Comparison of ENCODE assay signal across 8 cellular contexts in the genomic region with DNA sequence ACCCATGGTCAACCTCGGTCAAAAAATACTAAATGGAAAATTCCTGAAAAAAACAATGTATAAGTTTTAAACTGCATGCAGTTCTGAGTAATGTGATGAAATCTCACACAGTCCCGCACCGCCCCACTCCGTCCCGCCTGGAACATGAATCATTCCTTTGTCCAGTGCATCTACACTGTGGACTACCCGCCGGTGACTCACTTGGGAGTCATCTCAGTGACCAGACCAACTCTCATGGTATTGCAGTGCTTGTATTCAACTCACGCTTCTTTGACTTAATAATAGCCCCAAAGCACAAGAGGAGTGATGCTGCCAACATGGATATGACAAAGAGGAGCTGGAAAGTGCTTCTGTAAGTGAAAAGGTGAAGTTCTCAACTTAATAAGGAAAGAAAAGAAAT. TPM values are rescaled to one million over a fixed set of nuclear protein-coding genes. Genes with fewer than 3 reads are reported as not detected.
DNase-seq lines count a peak whose midpoint lies in the region; ATAC-seq and TF ChIP-seq lines count a peak whose summit lies in the region.

No MANE protein-coding gene starts in this region.

- H3K9me2 ChIP-seq in MM.1S (replicated peaks; ENCODE audit: insufficient read depth, low read length) = no peaks in the 10 kb centered on the region

- no peaks in the 10 kb centered on the region for H3K9me3 Mint-ChIP-seq in activated T-helper 17 cell treated with anti-CD3 and anti-CD28 coated beads, Interleukin-2, amount 50 U/mL, for 72 hours

- DNase-seq in HAP-1 (ENCODE audit: low spot score in 2 of 2) = peak; percentile 15 to 53
- peak; percentile 79 to 90 (median 86) for DNase-seq in right cardiac atrium
- DNase-seq in activated effector memory CD4-positive, alpha-beta T cell treated with Interleukin-2 at 50 U/mL for 16 hours = no peak
- no peak for DNase-seq in MM.1S
- no peak for DNase-seq in stimulated activated CD4-positive, alpha-beta T cell treated with anti-CD3 and anti-CD28 coated beads, Interleukin-4, amount 100 ng/mL, for 24 hours

- no peaks in the 10 kb centered on the region for H3K36me3 Mint-ChIP-seq in activated T-helper 17 cell treated with anti-CD3 and anti-CD28 coated beads, Interleukin-2, amount 50 U/mL, for 72 hours (ENCODE audit: low read depth)

- H3K4me3 ChIP-seq in HAP-1 (no peak overlapping the region), right cardiac atrium (ENCODE audit: low read length) (no peak overlapping the region), skeletal muscle satellite cell (ENCODE audit: low read length) (peak overlapping the region; percentile 42), MM.1S (ENCODE audit: low read length) (no peak overlapping the region)

- peaks cover 5% of the 10 kb centered on the region for H3K27me3 Mint-ChIP-seq in activated T-helper 17 cell treated with anti-CD3 and anti-CD28 coated beads, Interleukin-2, amount 50 U/mL, for 72 hours

- H3K27ac Mint-ChIP-seq in activated T-helper 17 cell treated with anti-CD3 and anti-CD28 coated beads, Interleukin-2, amount 50 U/mL, for 72 hours = no peak overlapping the region

- 50% methylated on average over 8 of the region's 8 CpGs for whole genome bisulfite sequencing in right cardiac atrium

- no peaks in the 10 kb centered on the region for H3K27me3 ChIP-seq in HAP-1 (ENCODE audit: low read depth)
- no peaks in the 10 kb centered on the region for H3K27me3 ChIP-seq in right cardiac atrium (ENCODE audit: control insufficient read depth, insufficient read depth)
- H3K27me3 ChIP-seq in skeletal muscle satellite cell (ENCODE audit: control insufficient read depth, insufficient read depth, low read length) = no peaks in the 10 kb centered on the region
- no peaks in the 10 kb centered on the region for H3K27me3 ChIP-seq in MM.1S (replicated peaks; ENCODE audit: insufficient read depth, low read length)

- no peak for TF ChIP-seq CTCF in MM.1S (IDR thresholded peaks at IDR 0.05; ENCODE audit: low read length)

- H3K36me3 ChIP-seq in HAP-1 (replicated peaks) = no peaks in the 10 kb centered on the region
- H3K36me3 ChIP-seq in skeletal muscle satellite cell (ENCODE audit: insufficient read depth, low read length) = no peaks in the 10 kb centered on the region
- no peaks in the 10 kb centered on the region for H3K36me3 ChIP-seq in MM.1S (replicated peaks; ENCODE audit: insufficient read depth, low read length)

- no peak overlapping the region for H3K27ac ChIP-seq in right cardiac atrium (ENCODE audit: low read length)
- H3K27ac ChIP-seq in MM.1S (ENCODE audit: low read length) = no peak overlapping the region

- H3K9me3 ChIP-seq in HAP-1 (no peaks in the 10 kb centered on the region), right cardiac atrium (ENCODE audit: control insufficient read depth, low read length) (no peaks in the 10 kb centered on the region), skeletal muscle satellite cell (replicated peaks; ENCODE audit: low read length) (no peaks in the 10 kb centered on the region), MM.1S (replicated peaks; ENCODE audit: insufficient read depth, low read length) (no peaks in the 10 kb centered on the region)

- no peaks in the 10 kb centered on the region for H4K20me1 ChIP-seq in MM.1S (ENCODE audit: insufficient read depth, low read length)

- H3K4me2 ChIP-seq in skeletal muscle satellite cell (ENCODE audit: low read length) (peak overlapping the region; percentile 76), MM.1S (ENCODE audit: low read depth, low read length) (no peak overlapping the region)

- H3F3A ChIP-seq in MM.1S (ENCODE audit: insufficient read depth, low read length) = no peaks in the 10 kb centered on the region

- H3K4me3 Mint-ChIP-seq in activated T-helper 17 cell treated with anti-CD3 and anti-CD28 coated beads, Interleukin-2, amount 50 U/mL, for 72 hours = no peak overlapping the region

- H3K4me1 Mint-ChIP-seq in activated T-helper 17 cell treated with anti-CD3 and anti-CD28 coated beads, Interleukin-2, amount 50 U/mL, for 72 hours = no peaks in the 10 kb centered on the region

- peak; percentile 46 for ATAC-seq in activated T-helper 17 cell treated with anti-CD3 and anti-CD28 coated beads, Interleukin-2, amount 50 U/mL, for 72 hours (replicated peaks)
- ATAC-seq in right cardiac atrium (peak; percentile 98 to 100), GM21381 (IDR thresholded peaks at IDR 0.05; ENCODE audit: unreplicated experiment) (no peak)

- H3K9ac ChIP-seq in skeletal muscle satellite cell (ENCODE audit: low read depth, low read length) = peak overlapping the region; percentile 80
- H3K9ac ChIP-seq in MM.1S (ENCODE audit: low read length) = no peak overlapping the region

- H2AFZ ChIP-seq in MM.1S (ENCODE audit: low read length) = no peak overlapping the region

- in situ Hi-C loops in HAP-1 (cut with MboI; ENCODE audit: low sequenced_read_pairs) = no loop called here

- intact Hi-C loops in right cardiac atrium (cut with DNase I) = no loop called here

- H3K79me2 ChIP-seq in MM.1S (ENCODE audit: low read length) = no peaks in the 10 kb centered on the region

- H3K4me1 ChIP-seq in HAP-1 = peaks cover 20% of the 10 kb centered on the region
- H3K4me1 ChIP-seq in right cardiac atrium (ENCODE audit: control insufficient read depth, insufficient read depth, low read length) = no peaks in the 10 kb centered on the region
- peaks cover 42% of the 10 kb centered on the region for H3K4me1 ChIP-seq in skeletal muscle satellite cell (ENCODE audit: control insufficient read depth, insufficient read depth, low read length)
- H3K4me1 ChIP-seq in MM.1S (ENCODE audit: low read length) = no peaks in the 10 kb centered on the region

RNA-seq across cellular contexts. Expression of gene ARHGAP32, which starts 48.8 kb away (rescaled TPM):
- 1 to 10 TPM; 2.1 to 3.4 TPM for total RNA-seq in activated T-helper 17 cell treated with anti-CD3 and anti-CD28 coated beads, Interleukin-2, amount 50 U/mL, for 72 hours
- 10 to 100 TPM in 2 of 4 donors, 1 to 10 TPM in 2; 9.1 to 13.0 (median 11.3) TPM for total RNA-seq in right cardiac atrium
- polyA plus RNA-seq in right cardiac atrium = 3.5 TPM
- 4.8 and 5.7 TPM in 2 replicates for total RNA-seq in skeletal muscle satellite cell (2012; rRNA removed)

Comparison
In these comparisons a context has a peak if more than half of its experiments do, and no peak if none do; other contexts are left out.
1. DNase-seq: peak in HAP-1 (2 of 2) and right cardiac atrium (3 of 3); none in activated effector memory CD4-positive, alpha-beta T cell treated with Interleukin-2 at 50 U/mL for 16 hours (single experiment), MM.1S (single experiment) and stimulated activated CD4-positive, alpha-beta T cell treated with anti-CD3 and anti-CD28 coated beads, Interleukin-4, amount 100 ng/mL, for 24 hours (single experiment).